ENCODE assay signal across 32 cellular contexts in genomic region chrX:121349263-121349662, GRCh38.
"Had no signal": no experiment of that assay in that cellular context is flagged by ENCODE, and none has a peak within 500 bp of the region (broad histone marks: within the 10 kb centered on the region; RNA-seq: fewer than 3 reads in every experiment).

No MANE protein-coding gene starts in this region.

- ATAC-seq: activated CD8-positive, alpha-beta T cell treated with anti-CD3 and anti-CD28 coated beads for 36 hours; activated naive CD4-positive, alpha-beta T cell treated with anti-CD3 and anti-CD28 coated beads, Interleukin-2, amount 50 U/mL, for 72 hours; activated T-cell treated with anti-CD3 and anti-CD28 coated beads, Interleukin-2, amount 50 U/mL, for 4 hours; activated T-cell treated with anti-CD3 and anti-CD28 coated beads, Interleukin-2, amount 50 U/mL, for 72 hours; activated T-helper 17 cell treated with anti-CD3 and anti-CD28 coated beads, Interleukin-2, amount 50 U/mL, for 72 hours; body of pancreas had no signal

- H3K4me1 Mint-ChIP-seq: activated B cell treated with CpG ODN at 0.5 μM for 24 hours; activated CD4-positive, alpha-beta T cell treated with anti-CD3 and anti-CD28 coated beads, Interleukin-2, amount 10 ng/mL, durations not matched to agents 24 days and 14 days; activated naive CD8-positive, alpha-beta T cell treated with anti-CD3 and anti-CD28 coated beads for 36 hours; activated T-helper 17 cell treated with anti-CD3 and anti-CD28 coated beads, Interleukin-2, amount 50 U/mL, for 72 hours had no signal

- H3K9me3 ChIP-seq: adrenal gland, body of pancreas, breast epithelium had no signal

- H3K27ac ChIP-seq: adrenal gland, body of pancreas, brain microvascular endothelial cell, breast epithelium, VCaP had no signal

- H3K27me3 ChIP-seq: adrenal gland, body of pancreas, brain microvascular endothelial cell, breast epithelium had no signal

- H3K4me3 ChIP-seq: adrenal gland, body of pancreas, breast epithelium had no signal

- H3K27ac Mint-ChIP-seq: activated B cell treated with CpG ODN at 0.5 μM for 24 hours; activated CD4-positive, alpha-beta memory T cell treated with anti-CD3 and anti-CD28 coated beads for 36 hours; activated CD4-positive, alpha-beta T cell treated with anti-CD3 and anti-CD28 coated beads, Interleukin-2, amount 10 ng/mL, durations not matched to agents 24 days and 14 days; activated CD8-positive, alpha-beta T cell treated with anti-CD3 and anti-CD28 coated beads for 36 hours; activated naive CD4-positive, alpha-beta T cell treated with anti-CD3 and anti-CD28 coated beads for 36 hours; activated naive CD4-positive, alpha-beta T cell treated with anti-CD3 and anti-CD28 coated beads, Interleukin-2, amount 50 U/mL, for 72 hours; activated naive CD8-positive, alpha-beta T cell treated with anti-CD3 and anti-CD28 coated beads for 36 hours; activated T-helper 1 cell treated with anti-CD3 and anti-CD28 coated beads, Interleukin-12 subunit alpha, Interleukin-12 subunit beta, Interleukin-2, Interleukin-4 antibody, amounts not matched to agents 30 ng/mL and 10 ng/mL and 1 ng/mL, durations not matched to agents 14 hours and 24 hours and 36 hours; activated T-helper 17 cell treated with anti-CD3 and anti-CD28 coated beads, Interleukin-2, amount 50 U/mL, for 72 hours; T-helper 2 cell treated with Interferon-gamma antibody and Interleukin-4, amounts not matched to agents 5 μg/mL and 100 μg/mL, for 36 hours had no signal

- H3K36me3 ChIP-seq: adrenal gland, brain microvascular endothelial cell, breast epithelium had no signal

- H3K4me3 Mint-ChIP-seq: activated B cell treated with CpG ODN at 0.5 μM for 24 hours; activated CD4-positive, alpha-beta memory T cell treated with anti-CD3 and anti-CD28 coated beads for 36 hours; activated CD4-positive, alpha-beta T cell treated with anti-CD3 and anti-CD28 coated beads, Interleukin-2, amount 10 ng/mL, durations not matched to agents 24 days and 14 days; activated CD8-positive, alpha-beta T cell treated with anti-CD3 and anti-CD28 coated beads for 36 hours; activated naive CD4-positive, alpha-beta T cell treated with anti-CD3 and anti-CD28 coated beads for 36 hours; activated naive CD8-positive, alpha-beta T cell treated with anti-CD3 and anti-CD28 coated beads for 36 hours; activated T-cell treated with anti-CD3 and anti-CD28 coated beads, Interleukin-2, amount 50 U/mL, for 4 hours; activated T-cell treated with anti-CD3 and anti-CD28 coated beads, Interleukin-2, amount 50 U/mL, for 72 hours; activated T-helper 1 cell treated with anti-CD3 and anti-CD28 coated beads, Interleukin-12 subunit alpha, Interleukin-12 subunit beta, Interleukin-2, Interleukin-4 antibody, amounts not matched to agents 30 ng/mL and 10 ng/mL and 1 ng/mL, durations not matched to agents 14 hours and 24 hours and 36 hours; activated T-helper 17 cell treated with anti-CD3 and anti-CD28 coated beads, Interleukin-2, amount 50 U/mL, for 72 hours; T-helper 2 cell treated with Interferon-gamma antibody and Interleukin-4, amounts not matched to agents 5 μg/mL and 100 μg/mL, for 36 hours had no signal

- DNase-seq: activated B cell treated with CpG ODN at 0.5 μM for 24 hours; activated CD4-positive, alpha-beta memory T cell treated with anti-CD3 and anti-CD28 coated beads for 36 hours; activated CD4-positive, alpha-beta T cell treated with anti-CD3 and anti-CD28 coated beads for 4 hours; activated CD4-positive, alpha-beta T cell treated with anti-CD3 and anti-CD28 coated beads, Interleukin-2, amount 10 ng/mL, durations not matched to agents 24 days and 14 days; activated CD4-positive, alpha-beta T cell treated with anti-CD3 and anti-CD28 coated beads, Interleukin-2, amount 50 U/mL, for 1 hour; activated CD4-positive, alpha-beta T cell treated with anti-CD3 and anti-CD28 coated beads, Interleukin-2, amount 50 U/mL, for 4 hours; activated CD4-positive, CD25-positive, alpha-beta regulatory T cell treated with anti-CD3 and anti-CD28 coated beads, Interleukin-2, amount 50 U/mL, for 72 hours; activated CD8-positive, alpha-beta memory T cell treated with anti-CD3 and anti-CD28 coated beads, Interleukin-2, amount 50 U/mL, for 4 hours; activated CD8-positive, alpha-beta T cell treated with anti-CD3 and anti-CD28 coated beads for 36 hours; activated effector memory CD4-positive, alpha-beta T cell treated with anti-CD3 and anti-CD28 coated beads, Interleukin-2, amount 50 U/mL, for 16 hours; activated gamma-delta T cell treated with Interleukin-2 at 50 U/mL for 16 hours; activated naive CD4-positive, alpha-beta T cell; activated naive CD4-positive, alpha-beta T cell treated with anti-CD3 and anti-CD28 coated beads for 36 hours; activated naive CD4-positive, alpha-beta T cell treated with anti-CD3 and anti-CD28 coated beads, Interleukin-2, amount 50 U/mL, for 16 hours; activated naive CD8-positive, alpha-beta T cell treated with anti-CD3 and anti-CD28 coated beads for 36 hours; activated T-cell treated with anti-CD3 and anti-CD28 coated beads for 4 hours; activated T-cell treated with anti-CD3 and anti-CD28 coated beads, Interleukin-2, amount 50 U/mL, for 1 hour; activated T-cell treated with anti-CD3 and anti-CD28 coated beads, Interleukin-2, amount 50 U/mL, for 4 hours; activated T-cell treated with anti-CD3 and anti-CD28 coated beads, Interleukin-2, amount 50 U/mL, for 72 hours; adrenal gland; amniotic stem cell; aorta; body of pancreas; brain microvascular endothelial cell; central memory CD4-positive, alpha-beta T cell; T-helper 9 cell had no signal

- H3K27me3 Mint-ChIP-seq: activated B cell treated with CpG ODN at 0.5 μM for 24 hours; activated CD4-positive, alpha-beta memory T cell treated with anti-CD3 and anti-CD28 coated beads for 36 hours; activated CD4-positive, alpha-beta T cell treated with anti-CD3 and anti-CD28 coated beads, Interleukin-2, amount 10 ng/mL, durations not matched to agents 24 days and 14 days; activated CD8-positive, alpha-beta T cell treated with anti-CD3 and anti-CD28 coated beads for 36 hours had no signal

- H3K4me1 ChIP-seq: adrenal gland, body of pancreas, breast epithelium had no signal

- H3K9me3 Mint-ChIP-seq: activated B cell treated with CpG ODN at 0.5 μM for 24 hours; activated CD4-positive, alpha-beta T cell treated with anti-CD3 and anti-CD28 coated beads, Interleukin-2, amount 10 ng/mL, durations not matched to agents 24 days and 14 days; activated naive CD4-positive, alpha-beta T cell treated with anti-CD3 and anti-CD28 coated beads, Interleukin-2, amount 50 U/mL, for 72 hours; activated T-cell treated with anti-CD3 and anti-CD28 coated beads, Interleukin-2, amount 50 U/mL, for 4 hours; activated T-cell treated with anti-CD3 and anti-CD28 coated beads, Interleukin-2, amount 50 U/mL, for 72 hours; activated T-helper 1 cell treated with anti-CD3 and anti-CD28 coated beads, Interleukin-12 subunit alpha, Interleukin-12 subunit beta, Interleukin-2, Interleukin-4 antibody, amounts not matched to agents 30 ng/mL and 10 ng/mL and 1 ng/mL, durations not matched to agents 14 hours and 24 hours and 36 hours; activated T-helper 17 cell treated with anti-CD3 and anti-CD28 coated beads, Interleukin-2, amount 50 U/mL, for 72 hours; T-helper 2 cell treated with Interferon-gamma antibody and Interleukin-4, amounts not matched to agents 5 μg/mL and 100 μg/mL, for 36 hours had no signal

- H3K36me3 Mint-ChIP-seq: activated CD4-positive, alpha-beta memory T cell treated with anti-CD3 and anti-CD28 coated beads for 36 hours; activated naive CD4-positive, alpha-beta T cell treated with anti-CD3 and anti-CD28 coated beads, Interleukin-2, amount 50 U/mL, for 72 hours; activated naive CD8-positive, alpha-beta T cell treated with anti-CD3 and anti-CD28 coated beads for 36 hours had no signal
